Comparison of ENCODE assay signal across 8 cellular contexts in genomic region chr7:116576350-116577319, GRCh38. TPM values are rescaled to one million over a fixed set of nuclear protein-coding genes. Genes with fewer than 3 reads are reported as not detected.
DNase-seq lines count a peak whose midpoint lies in the region; ATAC-seq and TF ChIP-seq lines count a peak whose summit lies in the region.

No MANE protein-coding gene starts in this region.

- H3K27me3 Mint-ChIP-seq in WTC11 (ENCODE audit: low read depth): no peaks in the 10 kb centered on the region

- H3K27ac Mint-ChIP-seq in WTC11: no peak overlapping the region

- no peak overlapping the region for H3K4me3 Mint-ChIP-seq in WTC11

- peaks cover 10% of the 10 kb centered on the region for H3K9me3 Mint-ChIP-seq in WTC11

- H3K27ac ChIP-seq in left lung: peak overlapping the region; percentile 36 to 64

- DNase-seq in ELR (ENCODE audit: low read depth) (peak; percentile 98), WTC11 (ENCODE audit: low spot score) (no peak), left lung (no peak), T-helper 1 cell (no peak), DMS114 treated with DMSO at 0.1 percent for 48 hours (lab: John Stamatoyannopoulos, UW; ENCODE audit: unreplicated experiment) (no peak), midbrain (lab: John Stamatoyannopoulos, UW) (no peak)

- TF ChIP-seq CTCF in WTC11 (IDR thresholded peaks at IDR 0.05) (no peak), left lung (IDR thresholded peaks at IDR 0.05) (no peak)

- no peaks in the 10 kb centered on the region for H3K36me3 ChIP-seq in left lung

- POLR2A ChIA-PET in WTC11 (lab: Charles Lee): no interaction called here

- no peak overlapping the region for H3K4me3 ChIP-seq in left lung

- CTCF ChIA-PET in WTC11 (lab: Charles Lee): interaction anchor here (1.2 kb wide), 1 partner anchor 51 kb away, joined by 3 read pairs; no protein-coding TSS in a partner anchor

- intact Hi-C loops in left lung (cut with DNase I): no loop called here

- no peaks in the 10 kb centered on the region for H3K9me3 ChIP-seq in left lung

- H3K36me3 Mint-ChIP-seq in WTC11: no peaks in the 10 kb centered on the region

- peaks cover 9 to 45% of the 10 kb centered on the region in 2 donors for H3K4me1 ChIP-seq in left lung

- H3K4me1 Mint-ChIP-seq in WTC11: no peaks in the 10 kb centered on the region; the same call in 1 of the 2 replicates

- ATAC-seq in HG02610 (IDR thresholded peaks at IDR 0.05; ENCODE audit: unreplicated experiment) (peak; percentile 30), WTC11 (0 out of 2 replicates have a peak, but pooled peaks have one; percentile 34), left lung (peak; percentile 52), GM19351 (IDR thresholded peaks at IDR 0.05; ENCODE audit: unreplicated experiment) (no peak)

- H3K27me3 ChIP-seq in left lung: no peaks in the 10 kb centered on the region

TF ChIP-seq in WTC11, 78 proteins besides CTCF, POLR2A, EP300 and RAD21:
- TF ChIP-seq NR3C1 (CRISPR knock-in tag; conservative IDR thresholded peaks at IDR 0.05; ENCODE audit: low read depth) (no peak), OVOL2 (CRISPR knock-in tag; IDR thresholded peaks at IDR 0.05; ENCODE audit: borderline replicate concordance) (no peak), NR2C2 (CRISPR knock-in tag; IDR thresholded peaks at IDR 0.05) (no peak)

RNA-seq across cellular contexts. Expression of gene CAV1, which starts 51.8 kb away (rescaled TPM):
- total RNA-seq in WTC11 (2021) (10.9 to 19.7 TPM (median 11.5 TPM) in 3 replicates), left lung (100 to 1,000 TPM; 377 to 520 TPM)

Comparison
In these comparisons a context has a peak if more than half of its experiments do, and no peak if none do; other contexts are left out.
1. RNA of gene CAV1, which starts 51.8 kb away (total RNA-seq): 377 to 520 TPM in left lung; 10.9 to 19.7 TPM in WTC11; every median in the first group is over 10 times any median in the second.